Comparison of ENCODE assay signal across 29 cellular contexts in the genomic region with DNA sequence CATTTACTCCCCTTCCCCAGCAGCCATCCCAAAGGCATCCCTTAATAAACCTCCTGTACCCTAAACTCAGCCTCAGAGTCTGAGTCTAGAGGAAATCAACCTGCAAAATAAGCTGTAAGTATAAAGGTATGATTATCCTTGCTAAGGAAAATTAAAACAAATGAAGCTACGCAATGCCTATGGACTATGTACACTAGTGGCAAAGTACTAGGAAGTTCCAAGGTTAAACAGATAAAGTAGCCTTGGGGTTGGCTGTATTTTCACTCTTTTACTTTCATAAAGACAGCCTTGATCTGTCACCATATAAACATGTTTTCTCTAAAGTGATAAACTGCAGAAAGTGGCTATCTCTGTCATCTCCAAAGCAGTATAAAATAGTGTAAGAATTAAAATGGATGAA. TPM values are rescaled to one million over a fixed set of nuclear protein-coding genes. Genes with fewer than 3 reads are reported as not detected.
"Had no signal": no experiment of that assay in that cellular context is flagged by ENCODE, and none has a peak within 500 bp of the region (broad histone marks: within the 10 kb centered on the region; RNA-seq: fewer than 3 reads in every experiment).

No MANE protein-coding gene starts in this region.

- FAIRE-seq: urothelium cell line had no signal

- ATAC-seq: stimulated activated effector memory CD8-positive, alpha-beta T cell treated with anti-CD3 and anti-CD28 coated beads, Interleukin-12 subunit alpha, Interleukin-12 subunit beta, amount 100 ng/mL, for 72 hours; stimulated activated memory B cell treated with anti-CD40 and anti-IgM and Interleukin-4, amounts not matched to agents 10 μg/mL and 1 μg/mL and 100 μg/mL, for 72 hours; stimulated activated naive B cell treated with anti-CD40 and anti-IgM and Interleukin-4, amounts not matched to agents 10 μg/mL and 1 μg/mL and 100 μg/mL, for 72 hours; stimulated activated naive CD8-positive, alpha-beta T cell treated with anti-CD3 and anti-CD28 coated beads, Interleukin-15, amount 100 ng/mL, for 72 hours; stimulated activated naive CD8-positive, alpha-beta T cell treated with anti-CD3 and anti-CD28 coated beads, Interleukin-15, Interleukin-2, amounts not matched to agents 100 U/mL and 50 U/mL, for 24 hours; upper lobe of right lung had no signal

- H3K9me3 ChIP-seq: stomach, suprapubic skin, testis, thoracic aorta, thyroid gland, tibial artery, tibial nerve, transverse colon, upper lobe of left lung, upper lobe of right lung, uterus, vagina had no signal

- H3K27me3 ChIP-seq: stomach, suprapubic skin, testis, thyroid gland, tibial artery, tibial nerve, transverse colon, upper lobe of left lung, upper lobe of right lung, vagina had no signal

- H3K4me3 ChIP-seq: stomach, suprapubic skin, testis, thoracic aorta, thyroid gland, tibial artery, tibial nerve, transverse colon, upper lobe of left lung, upper lobe of right lung, uterus, vagina had no signal

- DNase-seq: stimulated activated CD4-positive, alpha-beta T cell treated with anti-CD3 and anti-CD28 coated beads, Interleukin-2, amount 100 ng/mL, for 48 hours; stimulated activated CD4-positive, alpha-beta T cell treated with anti-CD3 and anti-CD28 coated beads, Interleukin-4, amount 100 ng/mL, for 1 hour; stimulated activated CD4-positive, alpha-beta T cell treated with anti-CD3 and anti-CD28 coated beads, Interleukin-4, amount 100 ng/mL, for 24 hours; stimulated activated CD4-positive, alpha-beta T cell treated with anti-CD3 and anti-CD28 coated beads, Interleukin-4, amount 100 ng/mL, for 4 hours; stimulated activated CD8-positive, alpha-beta memory T cell treated with anti-CD3 and anti-CD28 coated beads, Interleukin-4, amount 100 ng/mL, for 48 hours; stimulated activated naive B cell treated with anti-CD40 and anti-IgM and Interleukin-4, amounts not matched to agents 10 μg/mL and 1 μg/mL and 100 μg/mL, for 72 hours; stimulated activated naive CD4-positive, alpha-beta T cell; stimulated activated naive CD4-positive, alpha-beta T cell treated with Interleukin-2 at 50 U/mL for 16 hours; stimulated activated naive CD8-positive, alpha-beta T cell treated with anti-CD3 and anti-CD28 coated beads, Interleukin-15, amount 100 ng/mL, for 72 hours; stimulated activated naive CD8-positive, alpha-beta T cell treated with anti-CD3 and anti-CD28 coated beads, Interleukin-15, Interleukin-2, amounts not matched to agents 100 U/mL and 50 U/mL, for 24 hours; stomach; substantia nigra; testis; thyroid gland; tibial artery; transverse colon; trophoblast cell; upper lobe of left lung; upper lobe of right lung; uterus had no signal

- H3K36me3 ChIP-seq: stomach, suprapubic skin, thoracic aorta, thyroid gland, tibial artery, tibial nerve, transverse colon, upper lobe of left lung, upper lobe of right lung, uterus, vagina had no signal

- H3K27ac ChIP-seq: stomach, suprapubic skin, testis, thoracic aorta, thyroid gland, tibial artery, tibial nerve, transverse colon, upper lobe of left lung, upper lobe of right lung, uterus, vagina had no signal

- H3K4me1 ChIP-seq: stomach, suprapubic skin, testis, thyroid gland, tibial artery, tibial nerve, transverse colon, upper lobe of left lung, upper lobe of right lung, uterus, vagina had no signal

RNA-seq across cellular contexts. Expression of gene MAP3K15, which starts 35.9 kb away (rescaled TPM):
- total RNA-seq: subcutaneous adipose tissue, suprapubic skin, thyroid gland, tibial nerve, ureter had no signal
